In genomic region chr7:155586843-155587440, GRCh38 we compare ENCODE assay signal across 26 cellular contexts. TPM values are rescaled to one million over a fixed set of nuclear protein-coding genes. Genes with fewer than 3 reads are reported as not detected.
"Had no signal": no experiment of that assay in that cellular context is flagged by ENCODE, and none has a peak within 500 bp of the region (broad histone marks: within the 10 kb centered on the region; RNA-seq: fewer than 3 reads in every experiment).

No MANE protein-coding gene starts in this region.

- H3K4me1 ChIP-seq: gastroesophageal sphincter, uterus had no signal

- H3K9me3 ChIP-seq: esophagus muscularis mucosa, gastroesophageal sphincter, right atrium auricular region, sigmoid colon, stomach, uterus had no signal

- H3K4me3 Mint-ChIP-seq: immature natural killer cell; naive thymus-derived CD4-positive, alpha-beta T cell; nephron progenitor cell; type B pancreatic cell had no signal

- H3K4me3 ChIP-seq: coronary artery, esophagus muscularis mucosa, gastroesophageal sphincter, right atrium auricular region, sigmoid colon, skin epidermis, stomach, uterus had no signal

- ATAC-seq: gastroesophageal sphincter; left colon; left ventricle myocardium superior; naive thymus-derived CD4-positive, alpha-beta T cell had no signal

- H3K36me3 ChIP-seq: esophagus muscularis mucosa, gastroesophageal sphincter, right atrium auricular region, sigmoid colon, stomach, uterus had no signal

- H3K9me3 Mint-ChIP-seq: nephron progenitor cell, type B pancreatic cell had no signal

- DNase-seq: effector CD4-positive, alpha-beta T cell; immature natural killer cell; left colon; left ventricle myocardium superior; mesendoderm; naive thymus-derived CD4-positive, alpha-beta T cell; nephron progenitor cell; sigmoid colon; stimulated activated CD4-positive, alpha-beta T cell treated with anti-CD3 and anti-CD28 coated beads, Interleukin-12 subunit alpha, Interleukin-12 subunit beta, amount 100 ng/mL, for 4 hours; stimulated activated naive CD4-positive, alpha-beta T cell; stomach; substantia nigra; uterus had no signal

- H3K36me3 Mint-ChIP-seq: immature natural killer cell; naive thymus-derived CD4-positive, alpha-beta T cell; type B pancreatic cell had no signal

- H3K27ac ChIP-seq: coronary artery, epithelial cell of prostate, esophagus muscularis mucosa, gastroesophageal sphincter, right atrium auricular region, sigmoid colon, skin epidermis, stomach, uterus had no signal

- H3K4me1 Mint-ChIP-seq: immature natural killer cell had no signal

- H3K27ac Mint-ChIP-seq: immature natural killer cell; naive thymus-derived CD4-positive, alpha-beta T cell; type B pancreatic cell had no signal

- H3K27me3 ChIP-seq: right atrium auricular region, uterus had no signal

RNA-seq across cellular contexts. Expression of gene CNPY1, which starts 40.6 kb away (rescaled TPM):
- total RNA-seq: dermis microvascular lymphatic vessel endothelial cell; esophagus muscularis mucosa; fibroblast of villous mesenchyme; gastroesophageal sphincter; left colon; left ventricle myocardium superior; lung microvascular endothelial cell; mononuclear cell; naive thymus-derived CD4-positive, alpha-beta T cell; osteocyte; right atrium auricular region; sigmoid colon; uterus had no signal
- polyA plus RNA-seq: immature natural killer cell; keratinocyte; naive thymus-derived CD4-positive, alpha-beta T cell; sigmoid colon; stomach had no signal
